27 cellular contexts compared by ENCODE assay signal in the genomic region with DNA sequence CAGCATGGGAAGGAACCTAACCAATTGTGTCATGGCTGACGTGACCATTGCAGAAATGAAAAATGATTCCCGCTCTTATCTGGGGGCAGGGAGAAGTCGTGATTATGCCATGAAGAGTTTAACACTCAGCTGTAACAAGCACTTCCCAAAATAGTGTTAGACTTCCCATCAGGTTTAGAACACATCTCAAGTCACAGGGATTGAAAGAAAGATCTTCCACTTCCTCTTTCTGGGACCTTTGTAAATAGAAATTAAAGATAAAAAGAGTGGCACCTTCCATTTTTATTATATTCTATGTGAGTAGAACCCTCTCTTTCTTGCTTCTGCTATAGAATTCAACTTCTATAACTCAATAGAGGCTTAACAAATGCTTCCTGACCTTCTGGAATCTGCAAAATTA.
"Had no signal": no experiment of that assay in that cellular context is flagged by ENCODE, and none has a peak within 500 bp of the region (broad histone marks: within the 10 kb centered on the region; RNA-seq: fewer than 3 reads in every experiment).

No MANE protein-coding gene starts in this region.

- H3K9me3 ChIP-seq: SJCRH30 had no signal

- H3K4me1 ChIP-seq: SJCRH30 had no signal

- H3K4me2 ChIP-seq: KMS-11 had no signal

- ATAC-seq: activated CD8-positive, alpha-beta T cell treated with anti-CD3 and anti-CD28 coated beads for 36 hours; activated T-cell treated with anti-CD3 and anti-CD28 coated beads, Interleukin-2, amount 50 U/mL, for 72 hours; activated T-helper 17 cell treated with anti-CD3 and anti-CD28 coated beads, Interleukin-2, amount 50 U/mL, for 72 hours; Panc1 had no signal

- H3K27ac ChIP-seq: brain microvascular endothelial cell, KMS-11, SJCRH30, SK-N-MC had no signal

- H3K9ac ChIP-seq: KMS-11 had no signal

- H3K36me3 ChIP-seq: brain microvascular endothelial cell, SJCRH30 had no signal

- H3K27me3 ChIP-seq: brain microvascular endothelial cell, SJCRH30 had no signal

- FAIRE-seq: TTC549 had no signal

- DNase-seq: activated CD4-positive, alpha-beta T cell treated with anti-CD3 and anti-CD28 coated beads, Interleukin-2, amount 50 U/mL, for 4 hours; activated CD8-positive, alpha-beta T cell treated with anti-CD3 and anti-CD28 coated beads for 36 hours; activated effector memory CD4-positive, alpha-beta T cell treated with anti-CD3 and anti-CD28 coated beads, Interleukin-2, amount 50 U/mL, for 16 hours; activated naive CD4-positive, alpha-beta T cell; activated naive CD4-positive, alpha-beta T cell treated with anti-CD3 and anti-CD28 coated beads, Interleukin-2, amount 50 U/mL, for 16 hours; activated naive CD8-positive, alpha-beta T cell treated with anti-CD3 and anti-CD28 coated beads for 36 hours; activated T-cell treated with anti-CD3 and anti-CD28 coated beads, Interleukin-2, amount 50 U/mL, for 1 hour; activated T-cell treated with anti-CD3 and anti-CD28 coated beads, Interleukin-2, amount 50 U/mL, for 72 hours; amniotic stem cell; aorta; brain microvascular endothelial cell; central memory CD4-positive, alpha-beta T cell; NCI-H1048; NCI-H1694; NCI-H2081 treated with DMSO at 0.1 percent for 48 hours; NCI-H226; NCI-H446 treated with DMSO at 0.1 percent for 48 hours; NCI-H524; NCI-H748 treated with DMSO at 0.1 percent for 48 hours; SHP77; SJCRH30; T1000 had no signal

- H3K4me3 ChIP-seq: SJCRH30, SK-N-MC had no signal
